In genomic region chr19:30742981-30743380, GRCh38 we compare ENCODE assay signal across 20 cellular contexts.
DNase-seq lines count a peak whose midpoint lies in the region; ATAC-seq and TF ChIP-seq lines count a peak whose summit lies in the region.
"Had no signal": no experiment of that assay in that cellular context is flagged by ENCODE, and none has a peak within 500 bp of the region (broad histone marks: within the 10 kb centered on the region; RNA-seq: fewer than 3 reads in every experiment).

No MANE protein-coding gene starts in this region.

- intact Hi-C loops in cardiac septum (cut with DNase I) = no loop called here

- no peaks in the 10 kb centered on the region for H3K4me1 Mint-ChIP-seq in nephron progenitor cell

- H3K36me3 ChIP-seq in right atrium auricular region (no peaks in the 10 kb centered on the region), upper lobe of left lung (no peaks in the 10 kb centered on the region)
- H3K36me3 ChIP-seq: SJCRH30 had no signal

- H3K4me1 ChIP-seq in right atrium auricular region = peaks cover 0 to 4% of the 10 kb centered on the region in 2 donors
- no peaks in the 10 kb centered on the region for H3K4me1 ChIP-seq in foreskin keratinocyte
- no peaks in the 10 kb centered on the region for H3K4me1 ChIP-seq in upper lobe of left lung
- H3K4me1 ChIP-seq: Caco-2 had no signal

- no peak for TF ChIP-seq CTCF in right atrium auricular region (IDR thresholded peaks at IDR 0.05)
- no peak for TF ChIP-seq CTCF in nephron progenitor cell (IDR thresholded peaks at IDR 0.05)
- no peak for TF ChIP-seq CTCF in foreskin keratinocyte (conservative IDR thresholded peaks at IDR 0.05)
- no peak for TF ChIP-seq CTCF in upper lobe of left lung (IDR thresholded peaks at IDR 0.05)

- WGBS in upper lobe of left lung, 2 donors = 47 to 50% methylated on average over 10 of the region's 10 CpGs

- peak overlapping the region; percentile 20 for H3K27ac Mint-ChIP-seq in nephron progenitor cell
- H3K27ac Mint-ChIP-seq: CD8-positive, alpha-beta T cell had no signal

- H3K36me3 Mint-ChIP-seq in nephron progenitor cell (ENCODE audit: low read depth) = no peaks in the 10 kb centered on the region
- H3K36me3 Mint-ChIP-seq: CD8-positive, alpha-beta T cell had no signal

- H3K27ac ChIP-seq in right atrium auricular region = no peak overlapping the region
- H3K27ac ChIP-seq in foreskin keratinocyte = no peak overlapping the region
- no peak overlapping the region for H3K27ac ChIP-seq in upper lobe of left lung
- H3K27ac ChIP-seq: C4-2B, SJCRH30 had no signal

- TF ChIP-seq EP300 in upper lobe of left lung (IDR thresholded peaks at IDR 0.05) = no peak

- H3K9me3 ChIP-seq in right atrium auricular region (no peaks in the 10 kb centered on the region), upper lobe of left lung (no peaks in the 10 kb centered on the region)
- H3K9me3 ChIP-seq: Caco-2, SJCRH30 had no signal

- peaks cover 24% of the 10 kb centered on the region for H3K27me3 Mint-ChIP-seq in nephron progenitor cell (ENCODE audit: low read depth, poor library complexity)

- TF ChIP-seq POLR2A in erythroblast (IDR thresholded peaks at IDR 0.05; ENCODE audit: low read length) = no peak
- no peak for TF ChIP-seq POLR2A in upper lobe of left lung (IDR thresholded peaks at IDR 0.05)

- ATAC-seq in foreskin keratinocyte (no peak), upper lobe of left lung (ENCODE audit: low FRiP score in 2 of 2) (no peak)
- ATAC-seq: CD8-positive, alpha-beta T cell; PC-3 had no signal

- no peak overlapping the region for H3K4me3 Mint-ChIP-seq in nephron progenitor cell
- H3K4me3 Mint-ChIP-seq: CD8-positive, alpha-beta T cell had no signal

- no peaks in the 10 kb centered on the region for H3K9me3 Mint-ChIP-seq in nephron progenitor cell
- H3K9me3 Mint-ChIP-seq: CD8-positive, alpha-beta T cell had no signal

- H3K27me3 ChIP-seq in right atrium auricular region (no peaks in the 10 kb centered on the region), foreskin keratinocyte (no peaks in the 10 kb centered on the region), upper lobe of left lung (no peaks in the 10 kb centered on the region)
- H3K27me3 ChIP-seq: SJCRH30 had no signal

- DNase-seq in right atrium auricular region (ENCODE audit: low spot score) (peak; percentile 54), cardiac septum (ENCODE audit: low spot score) (no peak), NCI-H82 treated with DMSO at 0.1 percent for 48 hours (lab: John Stamatoyannopoulos, UW; ENCODE audit: unreplicated experiment) (peak; percentile 91), nephron progenitor cell (no peak), erythroblast (lab: John Stamatoyannopoulos, UW) (no peak), foreskin keratinocyte (no peak), upper lobe of left lung (no peak)
- DNase-seq: Caco-2; CD8-positive, alpha-beta T cell; H7; NCI-H1092; NCI-H1417 treated with DMSO at 0.1 percent for 48 hours; NCI-H1694 treated with DMSO at 0.1 percent for 48 hours; NCI-H2081; NCI-H524; NCI-H748 treated with DMSO at 0.1 percent for 48 hours; NK-92 treated with Interleukin-12 subunit alpha and Interleukin-12 subunit beta, amount 100 ng/mL, for 24 hours; PC-3 had no signal

- H3K4me3 ChIP-seq in right atrium auricular region = no peak overlapping the region
- H3K4me3 ChIP-seq in upper lobe of left lung = no peak overlapping the region
- H3K4me3 ChIP-seq: SJCRH30 had no signal

Comparison
In these comparisons a context has a peak if more than half of its experiments do, and no peak if none do; other contexts are left out.
1. DNase-seq: peak in right atrium auricular region (single experiment) and NCI-H82 treated with DMSO at 0.1 percent for 48 hours (single experiment); none in cardiac septum (single experiment), nephron progenitor cell (single experiment), erythroblast (0 of 2), foreskin keratinocyte (0 of 2) and upper lobe of left lung (0 of 2).